ENCODE assay signal across 1 cellular context in the genomic region with DNA sequence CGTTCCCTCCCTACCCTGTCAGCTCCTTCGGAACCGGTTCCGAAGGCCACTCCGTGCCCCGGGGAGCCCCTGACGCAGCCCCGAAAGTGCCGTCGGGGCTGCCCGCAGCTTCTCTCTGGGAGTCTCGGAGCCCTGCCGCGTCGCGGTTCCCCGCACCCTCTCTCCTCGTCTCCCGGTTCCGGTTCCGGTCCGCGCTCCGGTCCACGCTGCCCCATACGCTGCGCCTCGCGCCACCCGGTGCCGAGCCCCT.
TF ChIP-seq lines count a peak whose summit lies in the region.

No MANE protein-coding gene starts in this region.

TF ChIP-seq in HepG2, 621 proteins besides CTCF, POLR2A, EP300 and RAD21 (continued from another document):
- TF ChIP-seq, protein P1, sequence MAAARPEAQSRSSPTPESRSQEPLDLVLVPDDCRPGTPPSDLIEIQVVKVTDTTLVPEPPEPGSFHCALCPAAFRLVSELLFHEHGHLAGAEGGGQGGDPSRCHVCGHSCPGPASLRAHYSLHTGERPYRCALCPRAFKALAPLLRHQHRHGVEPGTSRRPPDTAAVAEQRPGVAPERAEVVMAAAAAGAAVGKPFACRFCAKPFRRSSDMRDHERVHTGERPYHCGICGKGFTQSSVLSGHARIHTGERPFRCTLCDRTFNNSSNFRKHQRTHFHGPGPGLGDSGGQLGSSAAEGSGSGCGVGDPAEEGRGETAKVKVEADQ (CRISPR knock-in tag; IDR thresholded peaks at IDR 0.05; ENCODE audit: borderline replicate concordance), result no peak
- TF ChIP-seq ZNF749 (CRISPR knock-in tag; IDR thresholded peaks at IDR 0.05; ENCODE audit: borderline replicate concordance) (no peak), MAFG (CRISPR knock-in tag; IDR thresholded peaks at IDR 0.05) (no peak), ZNF878 (CRISPR knock-in tag; IDR thresholded peaks at IDR 0.05) (no peak), MXD4 (CRISPR knock-in tag; IDR thresholded peaks at IDR 0.05) (no peak), ZNF614 (CRISPR knock-in tag; IDR thresholded peaks at IDR 0.05; ENCODE audit: borderline replicate concordance) (no peak), ZNF17 (CRISPR knock-in tag; IDR thresholded peaks at IDR 0.05) (0 out of 2 replicates have a peak, but pooled peaks have one; percentile 56), GABPA (IDR thresholded peaks at IDR 0.05; ENCODE audit: low read depth, low read length) (peak; percentile 74), GABPA (CRISPR knock-in tag; IDR thresholded peaks at IDR 0.05; ENCODE audit: low read depth) (peak; percentile 75), ZNF33B (CRISPR knock-in tag; IDR thresholded peaks at IDR 0.05) (no peak), NFKB2 (CRISPR knock-in tag; IDR thresholded peaks at IDR 0.05; ENCODE audit: borderline replicate concordance) (no peak; the same call in 1 of the 2 replicates), ZNF773 (CRISPR knock-in tag; IDR thresholded peaks at IDR 0.05; ENCODE audit: borderline replicate concordance) (no peak), HNRNPK (IDR thresholded peaks at IDR 0.05; ENCODE audit: low read depth, low read length, poor library complexity, severe bottlenecking) (no peak), ZSCAN12 (CRISPR knock-in tag; IDR thresholded peaks at IDR 0.05) (no peak), DNMT3B (CRISPR knock-in tag; conservative IDR thresholded peaks at IDR 0.05) (no peak), NFE2L1 (CRISPR knock-in tag; IDR thresholded peaks at IDR 0.05; ENCODE audit: borderline replicate concordance) (no peak), ATF1 (CRISPR knock-in tag; IDR thresholded peaks at IDR 0.05) (no peak)
- TF ChIP-seq, protein P2, sequence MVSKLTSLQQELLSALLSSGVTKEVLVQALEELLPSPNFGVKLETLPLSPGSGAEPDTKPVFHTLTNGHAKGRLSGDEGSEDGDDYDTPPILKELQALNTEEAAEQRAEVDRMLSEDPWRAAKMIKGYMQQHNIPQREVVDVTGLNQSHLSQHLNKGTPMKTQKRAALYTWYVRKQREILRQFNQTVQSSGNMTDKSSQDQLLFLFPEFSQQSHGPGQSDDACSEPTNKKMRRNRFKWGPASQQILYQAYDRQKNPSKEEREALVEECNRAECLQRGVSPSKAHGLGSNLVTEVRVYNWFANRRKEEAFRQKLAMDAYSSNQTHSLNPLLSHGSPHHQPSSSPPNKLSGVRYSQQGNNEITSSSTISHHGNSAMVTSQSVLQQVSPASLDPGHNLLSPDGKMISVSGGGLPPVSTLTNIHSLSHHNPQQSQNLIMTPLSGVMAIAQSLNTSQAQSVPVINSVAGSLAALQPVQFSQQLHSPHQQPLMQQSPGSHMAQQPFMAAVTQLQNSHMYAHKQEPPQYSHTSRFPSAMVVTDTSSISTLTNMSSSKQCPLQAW (CRISPR knock-in tag; IDR thresholded peaks at IDR 0.05), result no peak
- TF ChIP-seq, protein P3, sequence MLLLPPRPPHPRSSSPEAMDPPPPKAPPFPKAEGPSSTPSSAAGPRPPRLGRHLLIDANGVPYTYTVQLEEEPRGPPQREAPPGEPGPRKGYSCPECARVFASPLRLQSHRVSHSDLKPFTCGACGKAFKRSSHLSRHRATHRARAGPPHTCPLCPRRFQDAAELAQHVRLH (CRISPR knock-in tag; IDR thresholded peaks at IDR 0.05; ENCODE audit: borderline replicate concordance, low read depth), result no peak
- TF ChIP-seq, protein P4, sequence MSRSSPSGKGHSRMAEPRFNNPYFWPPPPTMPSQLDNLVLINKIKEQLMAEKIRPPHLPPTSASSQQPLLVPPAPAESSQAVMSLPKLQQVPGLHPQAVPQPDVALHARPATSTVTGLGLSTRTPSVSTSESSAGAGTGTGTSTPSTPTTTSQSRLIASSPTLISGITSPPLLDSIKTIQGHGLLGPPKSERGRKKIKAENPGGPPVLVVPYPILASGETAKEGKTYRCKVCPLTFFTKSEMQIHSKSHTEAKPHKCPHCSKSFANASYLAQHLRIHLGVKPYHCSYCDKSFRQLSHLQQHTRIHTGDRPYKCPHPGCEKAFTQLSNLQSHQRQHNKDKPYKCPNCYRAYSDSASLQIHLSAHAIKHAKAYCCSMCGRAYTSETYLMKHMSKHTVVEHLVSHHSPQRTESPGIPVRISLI (CRISPR knock-in tag; IDR thresholded peaks at IDR 0.05; ENCODE audit: borderline replicate concordance), result no peak
- TF ChIP-seq, protein P5, sequence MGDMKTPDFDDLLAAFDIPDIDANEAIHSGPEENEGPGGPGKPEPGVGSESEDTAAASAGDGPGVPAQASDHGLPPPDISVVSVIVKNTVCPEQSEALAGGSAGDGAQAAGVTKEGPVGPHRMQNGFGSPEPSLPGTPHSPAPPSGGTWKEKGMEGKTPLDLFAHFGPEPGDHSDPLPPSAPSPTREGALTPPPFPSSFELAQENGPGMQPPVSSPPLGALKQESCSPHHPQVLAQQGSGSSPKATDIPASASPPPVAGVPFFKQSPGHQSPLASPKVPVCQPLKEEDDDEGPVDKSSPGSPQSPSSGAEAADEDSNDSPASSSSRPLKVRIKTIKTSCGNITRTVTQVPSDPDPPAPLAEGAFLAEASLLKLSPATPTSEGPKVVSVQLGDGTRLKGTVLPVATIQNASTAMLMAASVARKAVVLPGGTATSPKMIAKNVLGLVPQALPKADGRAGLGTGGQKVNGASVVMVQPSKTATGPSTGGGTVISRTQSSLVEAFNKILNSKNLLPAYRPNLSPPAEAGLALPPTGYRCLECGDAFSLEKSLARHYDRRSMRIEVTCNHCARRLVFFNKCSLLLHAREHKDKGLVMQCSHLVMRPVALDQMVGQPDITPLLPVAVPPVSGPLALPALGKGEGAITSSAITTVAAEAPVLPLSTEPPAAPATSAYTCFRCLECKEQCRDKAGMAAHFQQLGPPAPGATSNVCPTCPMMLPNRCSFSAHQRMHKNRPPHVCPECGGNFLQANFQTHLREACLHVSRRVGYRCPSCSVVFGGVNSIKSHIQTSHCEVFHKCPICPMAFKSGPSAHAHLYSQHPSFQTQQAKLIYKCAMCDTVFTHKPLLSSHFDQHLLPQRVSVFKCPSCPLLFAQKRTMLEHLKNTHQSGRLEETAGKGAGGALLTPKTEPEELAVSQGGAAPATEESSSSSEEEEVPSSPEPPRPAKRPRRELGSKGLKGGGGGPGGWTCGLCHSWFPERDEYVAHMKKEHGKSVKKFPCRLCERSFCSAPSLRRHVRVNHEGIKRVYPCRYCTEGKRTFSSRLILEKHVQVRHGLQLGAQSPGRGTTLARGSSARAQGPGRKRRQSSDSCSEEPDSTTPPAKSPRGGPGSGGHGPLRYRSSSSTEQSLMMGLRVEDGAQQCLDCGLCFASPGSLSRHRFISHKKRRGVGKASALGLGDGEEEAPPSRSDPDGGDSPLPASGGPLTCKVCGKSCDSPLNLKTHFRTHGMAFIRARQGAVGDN (CRISPR knock-in tag; IDR thresholded peaks at IDR 0.05), result peak; percentile 92; the same call in 1 of the 2 replicates
- TF ChIP-seq, protein P6, sequence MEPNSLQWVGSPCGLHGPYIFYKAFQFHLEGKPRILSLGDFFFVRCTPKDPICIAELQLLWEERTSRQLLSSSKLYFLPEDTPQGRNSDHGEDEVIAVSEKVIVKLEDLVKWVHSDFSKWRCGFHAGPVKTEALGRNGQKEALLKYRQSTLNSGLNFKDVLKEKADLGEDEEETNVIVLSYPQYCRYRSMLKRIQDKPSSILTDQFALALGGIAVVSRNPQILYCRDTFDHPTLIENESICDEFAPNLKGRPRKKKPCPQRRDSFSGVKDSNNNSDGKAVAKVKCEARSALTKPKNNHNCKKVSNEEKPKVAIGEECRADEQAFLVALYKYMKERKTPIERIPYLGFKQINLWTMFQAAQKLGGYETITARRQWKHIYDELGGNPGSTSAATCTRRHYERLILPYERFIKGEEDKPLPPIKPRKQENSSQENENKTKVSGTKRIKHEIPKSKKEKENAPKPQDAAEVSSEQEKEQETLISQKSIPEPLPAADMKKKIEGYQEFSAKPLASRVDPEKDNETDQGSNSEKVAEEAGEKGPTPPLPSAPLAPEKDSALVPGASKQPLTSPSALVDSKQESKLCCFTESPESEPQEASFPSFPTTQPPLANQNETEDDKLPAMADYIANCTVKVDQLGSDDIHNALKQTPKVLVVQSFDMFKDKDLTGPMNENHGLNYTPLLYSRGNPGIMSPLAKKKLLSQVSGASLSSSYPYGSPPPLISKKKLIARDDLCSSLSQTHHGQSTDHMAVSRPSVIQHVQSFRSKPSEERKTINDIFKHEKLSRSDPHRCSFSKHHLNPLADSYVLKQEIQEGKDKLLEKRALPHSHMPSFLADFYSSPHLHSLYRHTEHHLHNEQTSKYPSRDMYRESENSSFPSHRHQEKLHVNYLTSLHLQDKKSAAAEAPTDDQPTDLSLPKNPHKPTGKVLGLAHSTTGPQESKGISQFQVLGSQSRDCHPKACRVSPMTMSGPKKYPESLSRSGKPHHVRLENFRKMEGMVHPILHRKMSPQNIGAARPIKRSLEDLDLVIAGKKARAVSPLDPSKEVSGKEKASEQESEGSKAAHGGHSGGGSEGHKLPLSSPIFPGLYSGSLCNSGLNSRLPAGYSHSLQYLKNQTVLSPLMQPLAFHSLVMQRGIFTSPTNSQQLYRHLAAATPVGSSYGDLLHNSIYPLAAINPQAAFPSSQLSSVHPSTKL (CRISPR knock-in tag; IDR thresholded peaks at IDR 0.05), result no peak
- TF ChIP-seq, protein P7, sequence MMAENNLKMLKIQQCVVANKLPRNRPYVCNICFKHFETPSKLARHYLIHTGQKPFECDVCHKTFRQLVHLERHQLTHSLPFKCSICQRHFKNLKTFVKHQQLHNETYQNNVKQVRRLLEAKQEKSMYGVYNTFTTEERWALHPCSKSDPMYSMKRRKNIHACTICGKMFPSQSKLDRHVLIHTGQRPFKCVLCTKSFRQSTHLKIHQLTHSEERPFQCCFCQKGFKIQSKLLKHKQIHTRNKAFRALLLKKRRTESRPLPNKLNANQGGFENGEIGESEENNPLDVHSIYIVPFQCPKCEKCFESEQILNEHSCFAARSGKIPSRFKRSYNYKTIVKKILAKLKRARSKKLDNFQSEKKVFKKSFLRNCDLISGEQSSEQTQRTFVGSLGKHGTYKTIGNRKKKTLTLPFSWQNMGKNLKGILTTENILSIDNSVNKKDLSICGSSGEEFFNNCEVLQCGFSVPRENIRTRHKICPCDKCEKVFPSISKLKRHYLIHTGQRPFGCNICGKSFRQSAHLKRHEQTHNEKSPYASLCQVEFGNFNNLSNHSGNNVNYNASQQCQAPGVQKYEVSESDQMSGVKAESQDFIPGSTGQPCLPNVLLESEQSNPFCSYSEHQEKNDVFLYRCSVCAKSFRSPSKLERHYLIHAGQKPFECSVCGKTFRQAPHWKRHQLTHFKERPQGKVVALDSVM (CRISPR knock-in tag; IDR thresholded peaks at IDR 0.05), result peak; percentile 25; the same call in 1 of the 2 replicates
- TF ChIP-seq, protein P8, sequence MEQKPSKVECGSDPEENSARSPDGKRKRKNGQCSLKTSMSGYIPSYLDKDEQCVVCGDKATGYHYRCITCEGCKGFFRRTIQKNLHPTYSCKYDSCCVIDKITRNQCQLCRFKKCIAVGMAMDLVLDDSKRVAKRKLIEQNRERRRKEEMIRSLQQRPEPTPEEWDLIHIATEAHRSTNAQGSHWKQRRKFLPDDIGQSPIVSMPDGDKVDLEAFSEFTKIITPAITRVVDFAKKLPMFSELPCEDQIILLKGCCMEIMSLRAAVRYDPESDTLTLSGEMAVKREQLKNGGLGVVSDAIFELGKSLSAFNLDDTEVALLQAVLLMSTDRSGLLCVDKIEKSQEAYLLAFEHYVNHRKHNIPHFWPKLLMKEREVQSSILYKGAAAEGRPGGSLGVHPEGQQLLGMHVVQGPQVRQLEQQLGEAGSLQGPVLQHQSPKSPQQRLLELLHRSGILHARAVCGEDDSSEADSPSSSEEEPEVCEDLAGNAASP (CRISPR knock-in tag; IDR thresholded peaks at IDR 0.05; ENCODE audit: borderline replicate concordance), result no peak
- TF ChIP-seq, protein P9, sequence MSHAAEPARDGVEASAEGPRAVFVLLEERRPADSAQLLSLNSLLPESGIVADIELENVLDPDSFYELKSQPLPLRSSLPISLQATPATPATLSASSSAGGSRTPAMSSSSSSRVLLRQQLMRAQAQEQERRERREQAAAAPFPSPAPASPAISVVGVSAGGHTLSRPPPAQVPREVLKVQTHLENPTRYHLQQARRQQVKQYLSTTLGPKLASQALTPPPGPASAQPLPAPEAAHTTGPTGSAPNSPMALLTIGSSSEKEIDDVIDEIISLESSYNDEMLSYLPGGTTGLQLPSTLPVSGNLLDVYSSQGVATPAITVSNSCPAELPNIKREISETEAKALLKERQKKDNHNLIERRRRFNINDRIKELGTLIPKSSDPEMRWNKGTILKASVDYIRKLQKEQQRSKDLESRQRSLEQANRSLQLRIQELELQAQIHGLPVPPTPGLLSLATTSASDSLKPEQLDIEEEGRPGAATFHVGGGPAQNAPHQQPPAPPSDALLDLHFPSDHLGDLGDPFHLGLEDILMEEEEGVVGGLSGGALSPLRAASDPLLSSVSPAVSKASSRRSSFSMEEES (CRISPR knock-in tag; IDR thresholded peaks at IDR 0.05), result no peak
